ENCODE assay signal across 26 cellular contexts in genomic region chr2:70566464-70566863, GRCh38. TPM values are rescaled to one million over a fixed set of nuclear protein-coding genes. Genes with fewer than 3 reads are reported as not detected.
DNase-seq lines count a peak whose midpoint lies in the region; ATAC-seq, FAIRE-seq and TF ChIP-seq lines count a peak whose summit lies in the region.
"Had no signal": no experiment of that assay in that cellular context is flagged by ENCODE, and none has a peak within 500 bp of the region (broad histone marks: within the 10 kb centered on the region; RNA-seq: fewer than 3 reads in every experiment).

No MANE protein-coding gene starts in this region.

- no peaks in the 10 kb centered on the region for H3K36me3 ChIP-seq in keratinocyte (ENCODE audit: control insufficient read depth in 2 of 2, extremely low read depth in 1 of 2, insufficient read depth in 2 of 2, low read length in 2 of 2)
- H3K36me3 ChIP-seq: BLaER1 had no signal

- peaks cover 9% of the 10 kb centered on the region for H3K27me3 Mint-ChIP-seq in activated CD4-positive, alpha-beta T cell treated with anti-CD3 and anti-CD28 coated beads, Interleukin-2, amount 10 ng/mL, durations not matched to agents 24 days and 14 days
- peaks cover 2% of the 10 kb centered on the region for H3K27me3 Mint-ChIP-seq in activated CD8-positive, alpha-beta T cell treated with anti-CD3 and anti-CD28 coated beads for 36 hours

- no peak overlapping the region for H3K4me3 Mint-ChIP-seq in activated CD4-positive, alpha-beta T cell treated with anti-CD3 and anti-CD28 coated beads, Interleukin-2, amount 10 ng/mL, durations not matched to agents 24 days and 14 days
- no peak overlapping the region for H3K4me3 Mint-ChIP-seq in activated CD8-positive, alpha-beta T cell treated with anti-CD3 and anti-CD28 coated beads for 36 hours
- H3K4me3 Mint-ChIP-seq: B cell; CD4-positive, CD25-positive, alpha-beta regulatory T cell; CD8-positive, alpha-beta T cell had no signal

- dilution Hi-C loops in keratinocyte (cut with MboI; ENCODE audit: extremely low pct_ligation_motif_present, low sequenced_read_pairs): no loop called here

- H3K27ac ChIP-seq in cingulate gyrus (ENCODE audit: low read depth, low read length): peak overlapping the region; percentile 99
- no peak overlapping the region for H3K27ac ChIP-seq in keratinocyte (ENCODE audit: control insufficient read depth, insufficient read depth, low read length)
- H3K27ac ChIP-seq in temporal lobe (ENCODE audit: low read depth, low read length): peak overlapping the region; percentile 100
- H3K27ac ChIP-seq: 22Rv1, BLaER1, C4-2B, GM23248 had no signal

- peaks cover 27% of the 10 kb centered on the region for H3K4me1 ChIP-seq in keratinocyte (ENCODE audit: control insufficient read depth, extremely low read depth, insufficient read depth, low read length)
- H3K4me1 ChIP-seq: BLaER1 had no signal

- CTCF ChIA-PET in activated CD8-positive, alpha-beta T cell treated with anti-CD3 and anti-CD28 coated beads for 36 hours (lab: Charles Lee): interaction anchor here (1.0 kb wide), 1 partner anchor 51 kb away, joined by 3 read pairs; no protein-coding TSS in a partner anchor

- peak; percentile 41 for DNase-seq in activated CD4-positive, alpha-beta T cell treated with anti-CD3 and anti-CD28 coated beads, Interleukin-2, amount 10 ng/mL, durations not matched to agents 24 days and 14 days
- DNase-seq in activated CD4-positive, alpha-beta T cell treated with anti-CD3 and anti-CD28 coated beads, Interleukin-2, amount 50 U/mL, for 48 hours: no peak
- DNase-seq in keratinocyte (ENCODE audit: low read depth, low spot score) (no peak), cerebellar nuclear complex (lab: John Stamatoyannopoulos, UW) (no peak), EL (no peak)
- no peak for DNase-seq in activated CD8-positive, alpha-beta T cell treated with anti-CD3 and anti-CD28 coated beads for 36 hours
- DNase-seq: Caco-2; CD4-positive, CD25-positive, alpha-beta regulatory T cell; CD8-positive, alpha-beta T cell; DMS153; DND-41; GDM1; GM23248; H7; HCEC 1CT had no signal

- H3K79me2 ChIP-seq in keratinocyte (ENCODE audit: control insufficient read depth, insufficient read depth, low read length): no peaks in the 10 kb centered on the region

- no peak overlapping the region for H3K9ac ChIP-seq in keratinocyte (ENCODE audit: control insufficient read depth, extremely low read depth, insufficient read depth, low read length)
- H3K9ac ChIP-seq: BLaER1, GM23248 had no signal

- FAIRE-seq in keratinocyte (lab: Jason Lieb, UNC): peak; percentile 43
- FAIRE-seq: A204.1, GM12878, GM19239, H1 had no signal

- H3K9me1 ChIP-seq in keratinocyte (ENCODE audit: control insufficient read depth, extremely low read depth, insufficient read depth, low read length): no peaks in the 10 kb centered on the region

- ATAC-seq in activated CD8-positive, alpha-beta T cell treated with anti-CD3 and anti-CD28 coated beads for 36 hours: no peak
- ATAC-seq: CD8-positive, alpha-beta T cell; GM12878 had no signal

- H3K27ac Mint-ChIP-seq in activated CD4-positive, alpha-beta T cell treated with anti-CD3 and anti-CD28 coated beads, Interleukin-2, amount 10 ng/mL, durations not matched to agents 24 days and 14 days: no peak overlapping the region
- no peak overlapping the region for H3K27ac Mint-ChIP-seq in activated CD8-positive, alpha-beta T cell treated with anti-CD3 and anti-CD28 coated beads for 36 hours
- H3K27ac Mint-ChIP-seq: B cell; CD4-positive, CD25-positive, alpha-beta regulatory T cell; CD8-positive, alpha-beta T cell had no signal

- no peak for TF ChIP-seq CTCF in keratinocyte (optimal IDR thresholded peaks at IDR 0.05 in 1 of 3, IDR thresholded peaks at IDR 0.05 in 1 of 3, conservative IDR thresholded peaks at IDR 0.05 in 1 of 3; ENCODE audit: extremely low read depth in 1 of 3, insufficient read depth in 2 of 3, low read length in 3 of 3)
- TF ChIP-seq CTCF in activated CD8-positive, alpha-beta T cell treated with anti-CD3 and anti-CD28 coated beads for 36 hours (IDR thresholded peaks at IDR 0.05): no peak

- H3K9me3 Mint-ChIP-seq in activated CD4-positive, alpha-beta T cell treated with anti-CD3 and anti-CD28 coated beads, Interleukin-2, amount 10 ng/mL, durations not matched to agents 24 days and 14 days: no peaks in the 10 kb centered on the region
- no peaks in the 10 kb centered on the region for H3K9me3 Mint-ChIP-seq in activated CD8-positive, alpha-beta T cell treated with anti-CD3 and anti-CD28 coated beads for 36 hours
- H3K9me3 Mint-ChIP-seq: CD8-positive, alpha-beta T cell had no signal

- POLR2A ChIA-PET in activated CD8-positive, alpha-beta T cell treated with anti-CD3 and anti-CD28 coated beads for 36 hours (lab: Charles Lee): no interaction called here

- H3K9me3 ChIP-seq in keratinocyte (ENCODE audit: control insufficient read depth, low read depth, low read length): no peaks in the 10 kb centered on the region
- H3K9me3 ChIP-seq: BLaER1, Caco-2 had no signal

- no peaks in the 10 kb centered on the region for H3K27me3 ChIP-seq in keratinocyte (ENCODE audit: control insufficient read depth, extremely low read depth, insufficient read depth, low read length)
- H3K27me3 ChIP-seq: BLaER1 had no signal

- no peaks in the 10 kb centered on the region for H4K20me1 ChIP-seq in keratinocyte (ENCODE audit: control insufficient read depth, extremely low read depth, insufficient read depth, low read length)
- H4K20me1 ChIP-seq: BLaER1 had no signal

- intact Hi-C loops in activated CD4-positive, alpha-beta T cell treated with anti-CD3 and anti-CD28 coated beads, Interleukin-2, amount 10 ng/mL, durations not matched to agents 24 days and 14 days (cut with micrococcal nuclease): no loop called here
- intact Hi-C loops in activated CD8-positive, alpha-beta T cell treated with anti-CD3 and anti-CD28 coated beads for 36 hours (cut with micrococcal nuclease): no loop called here

- no peak overlapping the region for H3K4me2 ChIP-seq in keratinocyte (ENCODE audit: control insufficient read depth, extremely low read depth, insufficient read depth, low read depth, low read length)
- H3K4me2 ChIP-seq: BLaER1 had no signal

- H3K4me1 Mint-ChIP-seq in activated CD4-positive, alpha-beta T cell treated with anti-CD3 and anti-CD28 coated beads, Interleukin-2, amount 10 ng/mL, durations not matched to agents 24 days and 14 days: no peaks in the 10 kb centered on the region
- H3K4me1 Mint-ChIP-seq in activated CD8-positive, alpha-beta T cell treated with anti-CD3 and anti-CD28 coated beads for 36 hours (ENCODE audit: low read depth): peaks cover 3% of the 10 kb centered on the region
- H3K4me1 Mint-ChIP-seq: B cell; CD4-positive, CD25-positive, alpha-beta regulatory T cell had no signal

- no peak overlapping the region for H3K4me3 ChIP-seq in keratinocyte (ENCODE audit: control insufficient read depth in 2 of 3, extremely low read depth in 1 of 3, insufficient read depth in 2 of 3, low read depth in 1 of 3, low read length in 3 of 3)
- H3K4me3 ChIP-seq: BLaER1, GM12878, GM23248 had no signal

- H3K36me3 Mint-ChIP-seq in activated CD4-positive, alpha-beta T cell treated with anti-CD3 and anti-CD28 coated beads, Interleukin-2, amount 10 ng/mL, durations not matched to agents 24 days and 14 days (ENCODE audit: low read depth): no peaks in the 10 kb centered on the region
- H3K36me3 Mint-ChIP-seq in activated CD8-positive, alpha-beta T cell treated with anti-CD3 and anti-CD28 coated beads for 36 hours (ENCODE audit: low read depth): no peaks in the 10 kb centered on the region
- H3K36me3 Mint-ChIP-seq: CD4-positive, CD25-positive, alpha-beta regulatory T cell; CD8-positive, alpha-beta T cell had no signal

- H2AFZ ChIP-seq in keratinocyte (ENCODE audit: control insufficient read depth, low read length): no peak overlapping the region
- H2AFZ ChIP-seq: GM23248 had no signal

RNA-seq across cellular contexts. Expression of gene TGFA, which starts 12.8 kb away (rescaled TPM):
- not detected in 2 replicates for total RNA-seq in activated CD4-positive, alpha-beta T cell treated with anti-CD3 and anti-CD28 coated beads, Interleukin-2, amount 10 ng/mL, durations not matched to agents 24 days and 14 days
- polyA plus RNA-seq in keratinocyte: 26.6 to 71.8 TPM (median 51.7 TPM) in 3 replicates
- 45.8 TPM for polyA plus RNA-seq in keratinocyte (2011; ENCODE audit: low read depth)
- 35.1 and 39.9 TPM in 2 replicates for polyA plus RNA-seq in keratinocyte (2011; cell fraction: cytosol; rRNA removed)
- polyA plus RNA-seq in keratinocyte (2011; cell fraction: nucleus; rRNA removed): 46.4 and 47.9 TPM in 2 replicates
- polyA plus RNA-seq in keratinocyte (2012; ENCODE audit: low replicate concordance): 45.8 and 70.2 TPM in 2 replicates
- 42.6 to 126 TPM (median 65.6 TPM) in 3 replicates for polyA minus RNA-seq in keratinocyte
- 76.2 TPM for polyA minus RNA-seq in keratinocyte (2011; cell fraction: cytosol; rRNA and poly(A)+ RNA removed)
- 66.3 and 93.9 TPM in 2 replicates for polyA minus RNA-seq in keratinocyte (2011; cell fraction: nucleus; rRNA and poly(A)+ RNA removed)
- total RNA-seq in temporal lobe: 3.7 TPM
- total RNA-seq in activated CD8-positive, alpha-beta T cell treated with anti-CD3 and anti-CD28 coated beads for 36 hours: under 1 TPM; 0.25 to 0.38 TPM
- total RNA-seq: B cell had no signal
- polyA plus RNA-seq: AG04450 had no signal
